3 cellular contexts compared by ENCODE assay signal in genomic region chr12:39555-40265, GRCh38. TPM values are rescaled to one million over a fixed set of nuclear protein-coding genes. Genes with fewer than 3 reads are reported as not detected.
"Had no signal": no experiment of that assay in that cellular context is flagged by ENCODE, and none has a peak within 500 bp of the region (broad histone marks: within the 10 kb centered on the region; RNA-seq: fewer than 3 reads in every experiment).

No MANE protein-coding gene starts in this region.

RNA-seq across cellular contexts. Expression of gene IQSEC3, which starts 26.9 kb away (rescaled TPM):
- total RNA-seq: M059J, SJCRH30, SK-MEL-5 had no signal
